In genomic region chr19:9818734-9819589, GRCh38 we compare ENCODE assay signal across 8 cellular contexts. TPM values are rescaled to one million over a fixed set of nuclear protein-coding genes. Genes with fewer than 3 reads are reported as not detected.
DNase-seq lines count a peak whose midpoint lies in the region; FAIRE-seq and TF ChIP-seq lines count a peak whose summit lies in the region.

Gene FBXL12 (minus strand): TSS chr19:9819079. CDS start chr19:9818813, 266 bp downstream.

- peak; percentile 99 for TF ChIP-seq POLR2A in NB4 (IDR thresholded peaks at IDR 0.05; ENCODE audit: extremely low read depth, insufficient read length)

- peak; percentile 54 for FAIRE-seq in frontal cortex (lab: Jason Lieb, UNC)

- peak within 1 kb of the TSS; percentile 84 for H3K4me3 Mint-ChIP-seq in activated naive CD4-positive, alpha-beta T cell treated with anti-CD3 and anti-CD28 coated beads, Interleukin-2, amount 10 ng/mL, durations not matched to agents 7 days and 5 days

- H3K4me3 ChIP-seq in HFF-Myc (replicated peaks; ENCODE audit: low read depth, low read length) (peak within 1 kb of the TSS; percentile 99), NB4 (ENCODE audit: low read depth, low read length) (peak within 1 kb of the TSS; percentile 80), SK-N-MC (peak within 1 kb of the TSS; percentile 98), neutrophil (ENCODE audit: low read depth in 1 of 2, low read length in 1 of 2) (peak within 1 kb of the TSS; percentile 96)

- DNase-seq in GM03348 (ENCODE audit: low spot score) (peak; percentile 98), HFF-Myc (ENCODE audit: extremely low read depth, low read depth) (peak; percentile 96), NB4 (ENCODE audit: low read depth) (peak; percentile 100), SK-N-MC (ENCODE audit: low read depth, low spot score) (peak; percentile 83), frontal cortex (ENCODE audit: low spot score in 2 of 2) (peak; percentile 91 to 95), substantia nigra (lab: John Stamatoyannopoulos, UW) (peak; percentile 89 to 100 (median 100))
- DNase-seq in activated naive CD4-positive, alpha-beta T cell treated with anti-CD3 and anti-CD28 coated beads, Interleukin-2, amount 10 ng/mL, durations not matched to agents 7 days and 5 days: peak; percentile 100

- no peaks in the 10 kb centered on the region for H3K27me3 Mint-ChIP-seq in activated naive CD4-positive, alpha-beta T cell treated with anti-CD3 and anti-CD28 coated beads, Interleukin-2, amount 10 ng/mL, durations not matched to agents 7 days and 5 days

- H3K27ac ChIP-seq in SK-N-MC (peak within 1 kb of the TSS; percentile 83), neutrophil (peak within 1 kb of the TSS; percentile 96), substantia nigra (ENCODE audit: low read depth, low read length, poor library complexity, severe bottlenecking) (peak within 1 kb of the TSS; percentile 96)

- peak within 1 kb of the TSS; percentile 95 for H3K27ac Mint-ChIP-seq in activated naive CD4-positive, alpha-beta T cell treated with anti-CD3 and anti-CD28 coated beads, Interleukin-2, amount 10 ng/mL, durations not matched to agents 7 days and 5 days

- peak within 1 kb of the TSS; percentile 82 for H3K9ac ChIP-seq in SK-N-MC (ENCODE audit: insufficient read length)

- H3K4me1 ChIP-seq in neutrophil (ENCODE audit: control insufficient read depth in 1 of 2, insufficient read depth in 1 of 2, low read depth in 1 of 2, low read length in 1 of 2): peaks cover 17 to 18% of the 10 kb centered on the region in 2 experiments

- H3K27me3 ChIP-seq in neutrophil: no peaks in the 10 kb centered on the region

- H3K4me1 Mint-ChIP-seq in activated naive CD4-positive, alpha-beta T cell treated with anti-CD3 and anti-CD28 coated beads, Interleukin-2, amount 10 ng/mL, durations not matched to agents 7 days and 5 days: peaks cover 33% of the 10 kb centered on the region

- H3K36me3 ChIP-seq in SK-N-MC (ENCODE audit: insufficient read depth, low read length) (peaks cover 11% of the 10 kb centered on the region; the same call in 1 of the 2 replicates), neutrophil (no peaks in the 10 kb centered on the region)

- TF ChIP-seq CTCF in HFF-Myc (IDR thresholded peaks at IDR 0.05; ENCODE audit: low read depth, low read length, missing control alignments) (no peak), NB4 (IDR thresholded peaks at IDR 0.05; ENCODE audit: low read depth, low read length) (no peak), neutrophil (IDR thresholded peaks at IDR 0.05) (peak; percentile 33)

- H3K36me3 Mint-ChIP-seq in activated naive CD4-positive, alpha-beta T cell treated with anti-CD3 and anti-CD28 coated beads, Interleukin-2, amount 10 ng/mL, durations not matched to agents 7 days and 5 days: peaks cover 29% of the 10 kb centered on the region

- peaks cover 14% of the 10 kb centered on the region for H3K9me3 Mint-ChIP-seq in activated naive CD4-positive, alpha-beta T cell treated with anti-CD3 and anti-CD28 coated beads, Interleukin-2, amount 10 ng/mL, durations not matched to agents 7 days and 5 days

- H3K9me3 ChIP-seq in SK-N-MC (ENCODE audit: low read depth, low read length) (no peaks in the 10 kb centered on the region), neutrophil (no peaks in the 10 kb centered on the region)

- CTCF ChIA-PET in activated naive CD4-positive, alpha-beta T cell treated with anti-CD3 and anti-CD28 coated beads, Interleukin-2, amount 10 ng/mL, durations not matched to agents 7 days and 5 days (lab: Charles Lee): no interaction called here

RNA-seq across cellular contexts. Expression of gene FBXL12, which starts in this region (rescaled TPM):
- total RNA-seq in frontal cortex: 6.5 TPM

Comparison
In these comparisons a context has a peak if more than half of its experiments do, and no peak if none do; other contexts are left out.
1. Peak in every context shown above with its lines: DNase-seq, H3K4me3 ChIP-seq and H3K27ac ChIP-seq.